Comparison of ENCODE assay signal across 1 cellular context in genomic region chr7:100752994-100753393, GRCh38.
TF ChIP-seq lines count a peak whose summit lies in the region.

No MANE protein-coding gene starts in this region.

TF ChIP-seq in HepG2, 621 proteins besides CTCF, POLR2A, EP300 and RAD21:
- TF ChIP-seq HOXA9 (CRISPR knock-in tag; IDR thresholded peaks at IDR 0.05; ENCODE audit: borderline replicate concordance) (no peak), NCOA5 (CRISPR knock-in tag; IDR thresholded peaks at IDR 0.05) (no peak), KAT7 (CRISPR knock-in tag; IDR thresholded peaks at IDR 0.05; ENCODE audit: borderline replicate concordance) (no peak), PAXIP1 (CRISPR knock-in tag; conservative IDR thresholded peaks at IDR 0.05) (no peak), ZKSCAN1 (IDR thresholded peaks at IDR 0.05; ENCODE audit: low read length) (no peak), ZNF24 (IDR thresholded peaks at IDR 0.05) (no peak), JDP2 (CRISPR knock-in tag; IDR thresholded peaks at IDR 0.05; ENCODE audit: borderline replicate concordance) (no peak), ZNF441 (CRISPR knock-in tag; IDR thresholded peaks at IDR 0.05; ENCODE audit: borderline replicate concordance) (no peak), ATF7 (IDR thresholded peaks at IDR 0.05) (no peak), ATF7 (CRISPR knock-in tag; IDR thresholded peaks at IDR 0.05) (no peak), PHF21A (CRISPR knock-in tag; IDR thresholded peaks at IDR 0.05) (no peak)
